In genomic region chr16:66950437-66950836, GRCh38 we compare ENCODE assay signal across 23 cellular contexts. TPM values are rescaled to one million over a fixed set of nuclear protein-coding genes. Genes with fewer than 3 reads are reported as not detected.
DNase-seq lines count a peak whose midpoint lies in the region; ATAC-seq and TF ChIP-seq lines count a peak whose summit lies in the region.
"Had no signal": no experiment of that assay in that cellular context is flagged by ENCODE, and none has a peak within 500 bp of the region (broad histone marks: within the 10 kb centered on the region; RNA-seq: fewer than 3 reads in every experiment).

No MANE protein-coding gene starts in this region.

- peaks cover 8% of the 10 kb centered on the region for H3K9me3 ChIP-seq in psoas muscle
- H3K9me3 ChIP-seq: Caco-2, testis had no signal

- H3K4me3 ChIP-seq in psoas muscle, result peak overlapping the region; percentile 77
- H3K4me3 ChIP-seq: testis had no signal

- H3K27ac ChIP-seq in psoas muscle, result peak overlapping the region; percentile 91
- H3K27ac ChIP-seq: testis, VCaP had no signal

- H3K36me3 ChIP-seq in psoas muscle (ENCODE audit: insufficient read depth in 1 of 2, low read depth in 1 of 2), result peaks cover 0 to 3% of the 10 kb centered on the region in 2 donors

- in situ Hi-C loops in GM13977 (cut with MboI; ENCODE audit: low pct_unique_long_range_greater_than_20kb, low sequenced_read_pairs, unreplicated experiment), result no loop called here

- DNase-seq in GM13977 (ENCODE audit: low spot score) (peak; percentile 65), psoas muscle (no peak), AG08395 (ENCODE audit: low spot score) (no peak)
- no peak for DNase-seq in activated CD4-positive, alpha-beta T cell treated with anti-CD3 and anti-CD28 coated beads for 4 hours
- DNase-seq: activated CD4-positive, alpha-beta T cell treated with anti-CD3 and anti-CD28 coated beads, Interleukin-2, amount 10 ng/mL, durations not matched to agents 7 days and 5 days; activated naive CD4-positive, alpha-beta T cell treated with anti-CD3 and anti-CD28 coated beads, Interleukin-2, amount 10 ng/mL, durations not matched to agents 7 days and 5 days; activated T-cell treated with anti-CD3 and anti-CD28 coated beads, Interleukin-2, amount 50 U/mL, for 4 hours; amygdala; C1 segment of cervical spinal cord; Caco-2; GOT3; NCI-H1694 treated with DMSO at 0.1 percent for 48 hours; NCI-H2171; NCI-H510A treated with DMSO at 0.1 percent for 48 hours; PC-3; stimulated activated CD4-positive, alpha-beta T cell treated with anti-CD3 and anti-CD28 coated beads, Interleukin-15, amount 100 ng/mL, for 24 hours; stimulated activated naive CD4-positive, alpha-beta T cell; testis had no signal

- ATAC-seq in HG03095 (IDR thresholded peaks at IDR 0.05; ENCODE audit: unreplicated experiment) (peak; percentile 41), psoas muscle (no peak)
- ATAC-seq: activated T-cell treated with anti-CD3 and anti-CD28 coated beads, Interleukin-2, amount 50 U/mL, for 4 hours; left lobe of liver; PC-3 had no signal

- no peak for TF ChIP-seq CTCF in GM13977 (IDR thresholded peaks at IDR 0.05; ENCODE audit: extremely low read depth, insufficient read depth, missing control alignments)
- no peak for TF ChIP-seq CTCF in psoas muscle (IDR thresholded peaks at IDR 0.05)

- intact Hi-C loops in psoas muscle (cut with DNase I), result loop anchor here in 1 of 2 donors (10.0 kb wide), 1 partner anchor 56 kb away; no protein-coding TSS in a partner anchor

- 57 to 76% (median 58%) methylated on average over 2 of the region's 2 CpGs for WGBS in psoas muscle, 3 donors

- H3K27me3 ChIP-seq in psoas muscle (ENCODE audit: insufficient read depth in 3 of 3, low read length in 2 of 3), result no peaks in the 10 kb centered on the region
- H3K27me3 ChIP-seq: testis had no signal

- H3K4me1 ChIP-seq in psoas muscle, result peaks cover 13% of the 10 kb centered on the region

RNA-seq across cellular contexts. Expression of gene CES3, which starts 10.6 kb away (rescaled TPM):
- total RNA-seq in psoas muscle, result 10 to 100 TPM in 3 of 4 donors, 1 to 10 TPM in 1; 9.7 to 15.2 (median 13.5) TPM
- 1 to 10 TPM in 2 of 3 donors, under 1 TPM in 1; 0.48 to 8.7 (median 8.5) TPM for polyA plus RNA-seq in psoas muscle
- total RNA-seq: endothelial cell of umbilical vein had no signal

RNA-seq across cellular contexts. Expression of gene CES2, which starts 15.1 kb away (rescaled TPM):
- total RNA-seq in psoas muscle, result 10 to 100 TPM; 22.7 to 92.8 (median 57.6) TPM
- polyA plus RNA-seq in psoas muscle, result 10 to 100 TPM; 12.8 to 22.4 (median 21.6) TPM

RNA-seq across cellular contexts. Expression of gene CIAO2B, which starts 16.2 kb away (rescaled TPM):
- total RNA-seq in psoas muscle, result 100 to 1,000 TPM; 145 to 346 (median 248) TPM
- polyA plus RNA-seq in psoas muscle, result 100 to 1,000 TPM; 431 to 818 (median 460) TPM

RNA-seq across cellular contexts. Expression of gene RRAD, which starts 25.1 kb away (rescaled TPM):
- 1,000 to 10,000 TPM in 1 of 4 donors, 100 to 1,000 TPM in 3; 164 to 2,869 (median 749) TPM for total RNA-seq in psoas muscle
- polyA plus RNA-seq in psoas muscle, result 100 to 1,000 TPM; 168 to 304 (median 293) TPM

RNA-seq across cellular contexts. Expression of gene CDH16, which starts 31.8 kb away (rescaled TPM):
- total RNA-seq in psoas muscle, result 1 to 10 TPM in 1 of 4 donors, under 1 TPM in 1, not detected in 2; 0.53 to 3.3 TPM
- under 1 TPM; 0.65 to 0.78 (median 0.75) TPM for polyA plus RNA-seq in psoas muscle
- total RNA-seq: activated CD4-positive, alpha-beta T cell treated with anti-CD3 and anti-CD28 coated beads, Interleukin-2, amount 10 ng/mL, durations not matched to agents 7 days and 5 days; activated T-cell treated with anti-CD3 and anti-CD28 coated beads, Interleukin-2, amount 50 U/mL, for 4 hours; endothelial cell of umbilical vein; glomerular endothelial cell; left lobe of liver; PC-3 had no signal
- polyA plus RNA-seq: endothelial cell of umbilical vein had no signal
